Comparison of ENCODE assay signal across 8 cellular contexts in the genomic region with DNA sequence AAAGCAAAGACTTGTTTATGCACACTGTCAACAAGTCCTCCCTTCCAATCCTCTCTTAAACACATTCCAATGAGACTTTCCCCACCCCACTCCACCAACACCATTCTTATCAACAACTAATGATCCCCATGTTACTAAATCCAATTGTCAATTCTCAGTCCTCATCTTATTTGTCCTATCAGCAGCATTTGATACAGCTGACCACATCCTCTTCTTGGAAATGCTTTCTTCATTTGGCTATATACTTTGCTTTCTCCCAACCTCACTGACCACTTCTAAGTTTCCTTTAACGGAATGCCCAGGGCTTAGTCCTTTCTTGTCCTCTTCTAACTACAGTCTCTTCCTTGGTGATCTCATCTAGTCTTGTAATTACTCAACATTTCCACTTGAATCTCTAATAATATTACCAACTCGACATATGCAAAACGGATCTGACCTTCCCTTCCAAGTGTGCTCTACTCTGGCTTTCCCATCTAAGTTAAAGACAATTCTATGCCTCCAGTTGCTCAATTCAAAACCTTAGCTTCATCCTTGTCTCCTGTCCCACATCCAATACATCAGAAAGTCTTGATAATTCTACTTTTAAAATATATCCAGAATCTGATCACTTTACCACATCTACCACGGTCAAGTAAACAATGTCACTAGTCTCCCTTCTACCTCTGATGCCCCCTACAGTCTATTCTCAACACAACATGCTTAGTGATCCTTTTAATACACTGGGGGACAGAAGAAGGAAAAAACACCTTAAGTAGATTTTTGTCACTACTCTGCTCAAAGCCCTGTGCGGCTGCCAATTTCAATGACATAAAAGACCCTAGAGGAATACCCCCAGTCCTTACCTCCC. TPM values are rescaled to one million over a fixed set of nuclear protein-coding genes. Genes with fewer than 3 reads are reported as not detected.
DNase-seq lines count a peak whose midpoint lies in the region; ATAC-seq and TF ChIP-seq lines count a peak whose summit lies in the region.

No MANE protein-coding gene starts in this region.

- H3K4me3 ChIP-seq in A673 (ENCODE audit: low read depth, low read length, poor library complexity, severe bottlenecking) (no peak overlapping the region), spleen (peak overlapping the region in 2 of 8 donors; percentile 3 to 13), tibial nerve (no peak overlapping the region), sigmoid colon (no peak overlapping the region)

- H3K27me3 ChIP-seq in A673 (replicated peaks; ENCODE audit: insufficient read depth, low read depth, low read length, poor library complexity) (no peaks in the 10 kb centered on the region), spleen (replicated peaks in 1 of 7) (no peaks in the 10 kb centered on the region), tibial nerve (no peaks in the 10 kb centered on the region), sigmoid colon (no peaks in the 10 kb centered on the region)

- TF ChIP-seq POLR2A in spleen (IDR thresholded peaks at IDR 0.05) (no peak), tibial nerve (IDR thresholded peaks at IDR 0.05) (no peak), sigmoid colon (IDR thresholded peaks at IDR 0.05) (no peak)

- peaks cover 31% of the 10 kb centered on the region for H3K4me1 Mint-ChIP-seq in T-helper 17 cell

- POLR2A ChIA-PET in A673 (lab: Charles Lee; ENCODE audit: low non-redundant PET) = no interaction called here

- peak overlapping the region; percentile 12 for H3K27ac Mint-ChIP-seq in T-helper 17 cell

- 44 to 71% (median 60%) methylated on average over 5 of the region's 5 CpGs for WGBS in spleen, 5 donors
- 82 to 84% methylated on average over 5 of the region's 5 CpGs for WGBS in tibial nerve, 2 donors
- 75 to 85% methylated on average over 5 of the region's 5 CpGs for WGBS in sigmoid colon, 2 donors

- H3K36me3 Mint-ChIP-seq in T-helper 17 cell (ENCODE audit: low read depth) = no peaks in the 10 kb centered on the region

- H3K27ac ChIP-seq in A673 (ENCODE audit: low read depth, low read length, poor library complexity, severe bottlenecking) (no peak overlapping the region), spleen (peak overlapping the region in 7 of 8 donors; percentile 69 to 89 (median 84)), tibial nerve (no peak overlapping the region), sigmoid colon (no peak overlapping the region)

- TF ChIP-seq CTCF in A673 (conservative IDR thresholded peaks at IDR 0.05; ENCODE audit: low read depth, low read length) (peak; percentile 43), spleen (IDR thresholded peaks at IDR 0.05 in 8 of 11, conservative IDR thresholded peaks at IDR 0.05 in 3 of 11) (peak in 6 of 11 experiments; percentile 17 to 43 (median 27)), tibial nerve (IDR thresholded peaks at IDR 0.05) (peak in 1 of 5 experiments; percentile 11), sigmoid colon (IDR thresholded peaks at IDR 0.05) (no peak)

- CTCF ChIA-PET in A673 (lab: Charles Lee) = no interaction called here

- TF ChIP-seq EP300 in tibial nerve (IDR thresholded peaks at IDR 0.05) (no peak), sigmoid colon (IDR thresholded peaks at IDR 0.05) (no peak)

- peak overlapping the region; percentile 15 for H3K4me3 Mint-ChIP-seq in T-helper 17 cell

- no peaks in the 10 kb centered on the region for H3K4me1 ChIP-seq in A673 (ENCODE audit: insufficient read depth, low read length, poor library complexity, severe bottlenecking)
- peaks cover 0 to 52% (median 30%) of the 10 kb centered on the region in 6 donors for H3K4me1 ChIP-seq in spleen
- H3K4me1 ChIP-seq in tibial nerve = peaks cover 0 to 11% (median 0%) of the 10 kb centered on the region in 4 donors
- no peaks in the 10 kb centered on the region for H3K4me1 ChIP-seq in sigmoid colon

- DNase-seq in A673 (ENCODE audit: low spot score) (no peak), T-helper 17 cell (no peak), spleen (no peak), HK-2 (ENCODE audit: unreplicated experiment) (no peak), tibial nerve (ENCODE audit: low spot score in 2 of 2) (no peak), sigmoid colon (no peak)

- intact Hi-C loops in A673 (cut with micrococcal nuclease; ENCODE audit: unreplicated experiment) = no loop called here
- intact Hi-C loops in spleen (cut with DNase I; ENCODE audit: low total_unique reads) = no loop called here
- intact Hi-C loops in sigmoid colon (cut with DNase I) = no loop called here

- no peaks in the 10 kb centered on the region for H3K36me3 ChIP-seq in A673 (ENCODE audit: insufficient read depth, low read length, poor library complexity, severe bottlenecking)
- peaks cover 0 to 11% (median 0%) of the 10 kb centered on the region in 6 donors for H3K36me3 ChIP-seq in spleen
- no peaks in the 10 kb centered on the region for H3K36me3 ChIP-seq in tibial nerve
- H3K36me3 ChIP-seq in sigmoid colon = no peaks in the 10 kb centered on the region

- no TSS peak for BruUV-seq in A673 (replicated peaks; lab: Mats Ljungman, UMichigan)

- no peaks in the 10 kb centered on the region for H3K9me3 ChIP-seq in A673 (ENCODE audit: low read depth, low read length, poor library complexity, severe bottlenecking)
- H3K9me3 ChIP-seq in T-helper 17 cell (ENCODE audit: control insufficient read depth, low read length, poor library complexity, severe bottlenecking) = no peaks in the 10 kb centered on the region
- H3K9me3 ChIP-seq in spleen = peaks cover 0 to 4% (median 0%) of the 10 kb centered on the region in 8 donors
- no peaks in the 10 kb centered on the region for H3K9me3 ChIP-seq in tibial nerve
- no peaks in the 10 kb centered on the region for H3K9me3 ChIP-seq in sigmoid colon

- ATAC-seq in GM18861 (IDR thresholded peaks at IDR 0.05; ENCODE audit: unreplicated experiment) (peak; percentile 56), HG02981 (IDR thresholded peaks at IDR 0.05; ENCODE audit: unreplicated experiment) (peak; percentile 64), T-helper 17 cell (peak; percentile 25)

- no peaks in the 10 kb centered on the region for H3K27me3 Mint-ChIP-seq in T-helper 17 cell

RNA-seq across cellular contexts. Expression of gene AGTPBP1, which starts 25.5 kb away (rescaled TPM):
- total RNA-seq in A673 (2021) = 24.7 and 27.4 TPM in 2 replicates
- 10 to 100 TPM; 51.8 to 62.4 TPM for total RNA-seq in T-helper 17 cell
- 10 to 100 TPM; 46.4 to 83.6 (median 53.3) TPM for total RNA-seq in spleen
- 1 to 10 TPM; 5.3 to 8.9 (median 7.7) TPM for polyA plus RNA-seq in spleen
- total RNA-seq in tibial nerve = 10 to 100 TPM; 16.9 to 35.2 (median 20.5) TPM
- 10 to 100 TPM; 17.1 to 24.7 (median 19.3) TPM for total RNA-seq in sigmoid colon
- 1 to 10 TPM; 3.6 to 5.5 (median 3.7) TPM for polyA plus RNA-seq in sigmoid colon

Comparison
In these comparisons a context has a peak if more than half of its experiments do, and no peak if none do; other contexts are left out.
1. H3K27ac ChIP-seq: peak in spleen (7 of 8); none in A673 (single experiment), tibial nerve (0 of 4) and sigmoid colon (0 of 4).
2. CTCF ChIP-seq: peak in A673 (single experiment) and spleen (6 of 11); none in sigmoid colon (0 of 4).
3. Peak in every context shown above with its lines, with median percentiles within 50 percentile points of each other: ATAC-seq.